Comparison of ENCODE assay signal across 23 cellular contexts in genomic region chr22:38074181-38075104, GRCh38. TPM values are rescaled to one million over a fixed set of nuclear protein-coding genes. Genes with fewer than 3 reads are reported as not detected.
DNase-seq lines count a peak whose midpoint lies in the region; ATAC-seq, FAIRE-seq and TF ChIP-seq lines count a peak whose summit lies in the region.
"Had no signal": no experiment of that assay in that cellular context is flagged by ENCODE, and none has a peak within 500 bp of the region (broad histone marks: within the 10 kb centered on the region; RNA-seq: fewer than 3 reads in every experiment).

No MANE protein-coding gene starts in this region.

- 0 out of 22 replicates have a peak, but pooled peaks cover 0 to 10% (median 0%) of the 10 kb centered on the region in 11 experiments for H4K20me1 ChIP-seq in BLaER1 treated with 17β-estradiol and CSF1 and Interleukin-3, amounts not matched to agents 10 nM and 100 nM
- H4K20me1 ChIP-seq in K562 (replicated peaks; ENCODE audit: control insufficient read depth, insufficient read depth, low read length) = no peaks in the 10 kb centered on the region
- no peaks in the 10 kb centered on the region for H4K20me1 ChIP-seq in osteoblast (ENCODE audit: insufficient read depth, low read length)

- H3K4me1 Mint-ChIP-seq in stimulated activated naive CD8-positive, alpha-beta T cell treated with anti-CD3 and anti-CD28 coated beads, Interleukin-15, amount 100 ng/mL, for 72 hours = no peaks in the 10 kb centered on the region
- H3K4me1 Mint-ChIP-seq: T-helper 17 cell had no signal

- no peak for TF ChIP-seq EP300 in K562 (IDR thresholded peaks at IDR 0.05; ENCODE audit: low read length)

- POLR2A ChIA-PET in K562 (lab: Yijun Ruan, JAX) = interaction anchor here (0.6 kb wide), 1 partner anchor 40 kb away, joined by 3 read pairs; no protein-coding TSS in a partner anchor

- intact Hi-C loops in K562 (cut with micrococcal nuclease) = no loop called here
- intact Hi-C loops in left colon (cut with DNase I, micrococcal nuclease) = no loop called here

- DNase-seq in K562 (ENCODE audit: extremely low read depth in 1 of 4, low spot score in 3 of 4) (no peak), cardiac muscle cell (ENCODE audit: low read depth in 1 of 2, low spot score in 1 of 2) (peak in 1 of 2 donors; percentile 60), osteoblast (ENCODE audit: insufficient read length, low spot score, missing footprints) (peak; percentile 86), left colon (no peak), Peyer's patch (no peak)
- DNase-seq in stimulated activated naive CD8-positive, alpha-beta T cell treated with anti-CD3 and anti-CD28 coated beads, Interleukin-15, amount 100 ng/mL, for 72 hours = no peak
- DNase-seq: AML-193; DMS79; gastrocnemius medialis; NCI-H1105 treated with DMSO at 0.1 percent for 48 hours; NCI-H510A; stimulated activated CD8-positive, alpha-beta memory T cell treated with anti-CD3 and anti-CD28 coated beads, Interleukin-4, amount 100 ng/mL, for 48 hours; T-helper 17 cell had no signal

- BruUV-seq in K562 (replicated peaks; lab: Mats Ljungman, UMichigan) = no TSS peak

- H3K4me3 ChIP-seq in BLaER1 treated with 17β-estradiol and CSF1 and Interleukin-3, amounts not matched to agents 10 nM and 100 nM = no peak overlapping the region
- H3K4me3 ChIP-seq in K562 = no peak overlapping the region
- no peak overlapping the region for H3K4me3 ChIP-seq in cardiac muscle cell
- no peak overlapping the region for H3K4me3 ChIP-seq in osteoblast (ENCODE audit: insufficient read depth, low read length)
- no peak overlapping the region for H3K4me3 ChIP-seq in Peyer's patch
- H3K4me3 ChIP-seq: gastrocnemius medialis, HAP-1, vagina had no signal

- H3K9me3 ChIP-seq in BLaER1 treated with 17β-estradiol and CSF1 and Interleukin-3, amounts not matched to agents 10 nM and 100 nM (replicated peaks in 1 of 11) = no peaks in the 10 kb centered on the region
- H3K9me3 ChIP-seq in K562 (replicated peaks; ENCODE audit: control insufficient read depth, insufficient read depth, low read depth, low read length) = no peaks in the 10 kb centered on the region
- no peaks in the 10 kb centered on the region for H3K9me3 ChIP-seq in cardiac muscle cell (ENCODE audit: low read depth)
- no peaks in the 10 kb centered on the region for H3K9me3 ChIP-seq in osteoblast (ENCODE audit: low read depth, low read length)
- H3K9me3 ChIP-seq in Peyer's patch = no peaks in the 10 kb centered on the region
- H3K9me3 ChIP-seq: gastrocnemius medialis, HAP-1, vagina had no signal

- no peak for TF ChIP-seq RAD21 in K562 (CRISPR knock-in tag; conservative IDR thresholded peaks at IDR 0.05 in 1 of 2, IDR thresholded peaks at IDR 0.05 in 1 of 2)

- TF ChIP-seq POLR2A in K562 (conservative IDR thresholded peaks at IDR 0.05) = no peak
- TF ChIP-seq POLR2A in Peyer's patch (IDR thresholded peaks at IDR 0.05) = no peak

- H3K4me3 Mint-ChIP-seq in stimulated activated naive CD8-positive, alpha-beta T cell treated with anti-CD3 and anti-CD28 coated beads, Interleukin-15, amount 100 ng/mL, for 72 hours = no peak overlapping the region
- H3K4me3 Mint-ChIP-seq: T-helper 17 cell had no signal

- H3K9me1 ChIP-seq in K562 (ENCODE audit: control insufficient read depth, insufficient read depth, low read length) = no peaks in the 10 kb centered on the region

- peaks cover 3 to 15% (median 5%) of the 10 kb centered on the region in 11 experiments; a peak in 20 of 22 replicates for H3K27me3 ChIP-seq in BLaER1 treated with 17β-estradiol and CSF1 and Interleukin-3, amounts not matched to agents 10 nM and 100 nM
- H3K27me3 ChIP-seq in K562 (ENCODE audit: control insufficient read depth in 2 of 2, insufficient read depth in 2 of 2, low read length in 2 of 2) = no peaks in the 10 kb centered on the region
- H3K27me3 ChIP-seq in cardiac muscle cell = no peaks in the 10 kb centered on the region
- H3K27me3 ChIP-seq in osteoblast (ENCODE audit: insufficient read depth, low read length) = no peaks in the 10 kb centered on the region
- no peaks in the 10 kb centered on the region for H3K27me3 ChIP-seq in Peyer's patch
- H3K27me3 ChIP-seq: gastrocnemius medialis, vagina had no signal

- CTCF ChIA-PET in K562 (lab: Yijun Ruan, JAX; ENCODE audit: low intra/inter-chr PET ratio) = interaction anchor here (0.6 kb wide), 1 partner anchor 224 kb away, joined by 3 read pairs; no protein-coding TSS in a partner anchor

- peak overlapping the region in 1 of 2 donors; percentile 46 for H3K27ac Mint-ChIP-seq in stimulated activated naive CD8-positive, alpha-beta T cell treated with anti-CD3 and anti-CD28 coated beads, Interleukin-15, amount 100 ng/mL, for 72 hours
- H3K27ac Mint-ChIP-seq: T-helper 17 cell had no signal

- FAIRE-seq in K562 (lab: Jason Lieb, UNC) = no peak
- FAIRE-seq: colon, GM12892, HTR-8/SVneo had no signal

- TF ChIP-seq CTCF in K562 (IDR thresholded peaks at IDR 0.05 in 2 of 3, conservative IDR thresholded peaks at IDR 0.05 in 1 of 3; ENCODE audit: insufficient read depth in 2 of 3, low read depth in 1 of 3, low read length in 3 of 3) = no peak
- peak; percentile 67 for TF ChIP-seq CTCF in cardiac muscle cell (IDR thresholded peaks at IDR 0.05; ENCODE audit: low read depth, low read length)
- no peak for TF ChIP-seq CTCF in osteoblast (IDR thresholded peaks at IDR 0.05; ENCODE audit: extremely low read depth, low read depth, low read length)
- no peak for TF ChIP-seq CTCF in Peyer's patch (IDR thresholded peaks at IDR 0.05)

- no peak overlapping the region for H3K27ac ChIP-seq in BLaER1 treated with 17β-estradiol and CSF1 and Interleukin-3, amounts not matched to agents 10 nM and 100 nM
- no peak overlapping the region for H3K27ac ChIP-seq in K562 (ENCODE audit: extremely low read depth, low read depth, low read length)
- H3K27ac ChIP-seq in cardiac muscle cell = no peak overlapping the region
- no peak overlapping the region for H3K27ac ChIP-seq in osteoblast (ENCODE audit: low read depth, low read length)
- H3K27ac ChIP-seq in Peyer's patch = no peak overlapping the region
- H3K27ac ChIP-seq: gastrocnemius medialis, parathyroid adenoma, vagina had no signal

- in situ Hi-C loops in K562 (cut with MboI) = loop anchor here (25.0 kb wide), 2 partner anchors 513 to 938 kb away; partner anchors contain the start of genes APOBEC3C and APOBEC3D

- H3K4me1 ChIP-seq in BLaER1 treated with 17β-estradiol and CSF1 and Interleukin-3, amounts not matched to agents 10 nM and 100 nM = peaks cover 14 to 99% (median 80%) of the 10 kb centered on the region in 10 experiments
- H3K4me1 ChIP-seq in K562 (replicated peaks in 1 of 2; ENCODE audit: control insufficient read depth in 2 of 2, insufficient read depth in 2 of 2, low read length in 2 of 2) (peaks cover 0 to 27% of the 10 kb centered on the region in 2 experiments; a peak in 2 of 5 replicates), cardiac muscle cell (ENCODE audit: low read depth) (peaks cover 20% of the 10 kb centered on the region), osteoblast (ENCODE audit: insufficient read depth, low read length) (no peaks in the 10 kb centered on the region), Peyer's patch (no peaks in the 10 kb centered on the region)
- H3K4me1 ChIP-seq: HAP-1, parathyroid adenoma, vagina had no signal

- peak overlapping the region in 6 of 11 experiments; percentile 20 to 100 (median 45); a peak in 9 of 22 replicates for H3K4me2 ChIP-seq in BLaER1 treated with 17β-estradiol and CSF1 and Interleukin-3, amounts not matched to agents 10 nM and 100 nM
- no peak overlapping the region for H3K4me2 ChIP-seq in K562 (ENCODE audit: insufficient read depth, low read length)
- no peak overlapping the region for H3K4me2 ChIP-seq in osteoblast (ENCODE audit: insufficient read depth, low read length)

- H3K79me2 ChIP-seq in K562 (ENCODE audit: control insufficient read depth, insufficient read depth, low read length) = no peaks in the 10 kb centered on the region
- H3K79me2 ChIP-seq in osteoblast (ENCODE audit: insufficient read depth, low read length) = no peaks in the 10 kb centered on the region
- H3K79me2 ChIP-seq: parathyroid adenoma had no signal

- no peaks in the 10 kb centered on the region for H3K9me3 Mint-ChIP-seq in stimulated activated naive CD8-positive, alpha-beta T cell treated with anti-CD3 and anti-CD28 coated beads, Interleukin-15, amount 100 ng/mL, for 72 hours

- H3K27me3 Mint-ChIP-seq in stimulated activated naive CD8-positive, alpha-beta T cell treated with anti-CD3 and anti-CD28 coated beads, Interleukin-15, amount 100 ng/mL, for 72 hours = peaks cover 3% of the 10 kb centered on the region

- H3K36me3 ChIP-seq in BLaER1 treated with 17β-estradiol and CSF1 and Interleukin-3, amounts not matched to agents 10 nM and 100 nM = no peaks in the 10 kb centered on the region; a peak in 1 of 22 replicates
- no peaks in the 10 kb centered on the region for H3K36me3 ChIP-seq in K562 (ENCODE audit: control insufficient read depth, insufficient read depth, low read length)
- H3K36me3 ChIP-seq in cardiac muscle cell = peaks cover 15% of the 10 kb centered on the region
- H3K36me3 ChIP-seq in osteoblast (ENCODE audit: insufficient read depth, low read length) = peaks cover 20% of the 10 kb centered on the region
- peaks cover 0 to 52% (median 0%) of the 10 kb centered on the region in 3 donors for H3K36me3 ChIP-seq in Peyer's patch

- ATAC-seq in K562 (no peak), GM21576 (IDR thresholded peaks at IDR 0.05; ENCODE audit: unreplicated experiment) (no peak), left colon (no peak)
- no peak for ATAC-seq in stimulated activated naive CD8-positive, alpha-beta T cell treated with anti-CD3 and anti-CD28 coated beads, Interleukin-15, amount 100 ng/mL, for 72 hours
- ATAC-seq: gastrocnemius medialis, T-helper 17 cell had no signal

- H3K9ac ChIP-seq in BLaER1 treated with 17β-estradiol and CSF1 and Interleukin-3, amounts not matched to agents 10 nM and 100 nM = 0 out of 22 replicates have a peak overlapping the region, but pooled peaks of 1 of the 11 experiments have one; percentile 3
- H3K9ac ChIP-seq in K562 (ENCODE audit: insufficient read depth in 1 of 2, low read depth in 2 of 2, low read length in 2 of 2) = peak overlapping the region in 1 of 2 experiments; percentile 17; a peak in 1 of 4 replicates
- H3K9ac ChIP-seq: parathyroid adenoma had no signal

- WGBS in K562 (ENCODE audit: insufficient coverage, low coverage, missing lambda C conversion rate) = 74% methylated on average over 21 of the region's 47 CpGs

- H2AFZ ChIP-seq in K562 (ENCODE audit: low read depth, low read length) = no peak overlapping the region
- no peak overlapping the region for H2AFZ ChIP-seq in osteoblast (ENCODE audit: low read length)
- H2AFZ ChIP-seq: parathyroid adenoma had no signal

RNA-seq across cellular contexts. Expression of gene SLC16A8, which starts 9.5 kb away (rescaled TPM):
- not detected in 2 replicates for total RNA-seq in K562 (2011; cell fraction: chromatin; rRNA removed; ENCODE audit: low replicate concordance)
- not detected in 2 replicates for total RNA-seq in K562 (2011; cell fraction: nucleolus; rRNA removed)
- total RNA-seq in K562 (2011; cell fraction: nucleoplasm; rRNA removed) = not detected in 2 replicates
- total RNA-seq in K562 (2014; rRNA removed) = not detected in 2 replicates
- total RNA-seq in K562 (2014; rRNA removed; fragmentation: Illumina TruSeq; extraction: Trizol) = not detected in 2 replicates
- not detected in 2 replicates for total RNA-seq in K562 (2015; rRNA removed; fragmentation: Illumina TruSeq; extraction: Trizol)
- not detected in 2 replicates for total RNA-seq in K562 (2021)
- not detected in 2 replicates for polyA plus RNA-seq in K562 (2011; rRNA removed)
- polyA plus RNA-seq in K562 (2011; cell fraction: cytosol; rRNA removed) = not detected in 2 replicates
- polyA plus RNA-seq in K562 (2011; cell fraction: nucleus; rRNA removed) = not detected in 2 replicates
- polyA plus RNA-seq in K562 (2012) = 0.28 TPM in 1 of 2 replicates, not detected in the other
- polyA plus RNA-seq in K562 (2014; fragmentation: Illumina TruSeq; extraction: Trizol) = not detected in 2 replicates
- polyA plus RNA-seq in K562 (2014; fragmentation: Nextera tagmentation; extraction: Ambion mirVana) = not detected
- polyA plus RNA-seq in K562 (2014; rRNA removed) = not detected in 2 replicates
- polyA minus RNA-seq in K562 (2011; rRNA and poly(A)+ RNA removed) = not detected in 2 replicates
- polyA minus RNA-seq in K562 (2011; cell fraction: cytosol; rRNA and poly(A)+ RNA removed) = not detected in 2 replicates
- polyA minus RNA-seq in K562 (2011; cell fraction: nucleus; rRNA and poly(A)+ RNA removed) = not detected in 2 replicates
- 0.60 and 1.0 TPM in 2 replicates for total RNA-seq in cardiac muscle cell
- 1.7 and 3.7 TPM in 2 replicates for polyA plus RNA-seq in cardiac muscle cell
- total RNA-seq in osteoblast = not detected in 2 replicates
- not detected for total RNA-seq in left colon
- not detected for total RNA-seq in Peyer's patch
- total RNA-seq: liver, RPMI7951, T-helper 17 cell had no signal

RNA-seq across cellular contexts. Expression of gene PICK1, which starts 17.2 kb away (rescaled TPM):
- total RNA-seq in K562 (2011; cell fraction: chromatin; rRNA removed; ENCODE audit: low replicate concordance) = 25.6 and 73.9 TPM in 2 replicates
- total RNA-seq in K562 (2011; cell fraction: nucleolus; rRNA removed) = 35.9 and 41.6 TPM in 2 replicates
- total RNA-seq in K562 (2011; cell fraction: nucleoplasm; rRNA removed) = 31.1 and 41.3 TPM in 2 replicates
- total RNA-seq in K562 (2014; rRNA removed) = 8.6 and 11.3 TPM in 2 replicates
- total RNA-seq in K562 (2014; rRNA removed; fragmentation: Illumina TruSeq; extraction: Trizol) = 4.3 and 5.2 TPM in 2 replicates
- total RNA-seq in K562 (2015; rRNA removed; fragmentation: Illumina TruSeq; extraction: Trizol) = 6.5 and 6.7 TPM in 2 replicates
- total RNA-seq in K562 (2021) = 7.1 and 9.2 TPM in 2 replicates
- 9.6 and 14.5 TPM in 2 replicates for polyA plus RNA-seq in K562 (2011; rRNA removed)
- 12.0 and 13.0 TPM in 2 replicates for polyA plus RNA-seq in K562 (2011; cell fraction: cytosol; rRNA removed)
- 67.4 and 81.6 TPM in 2 replicates for polyA plus RNA-seq in K562 (2011; cell fraction: nucleus; rRNA removed)
- polyA plus RNA-seq in K562 (2012) = 5.6 and 8.2 TPM in 2 replicates
- 7.1 and 7.9 TPM in 2 replicates for polyA plus RNA-seq in K562 (2014; fragmentation: Illumina TruSeq; extraction: Trizol)
- polyA plus RNA-seq in K562 (2014; fragmentation: Nextera tagmentation; extraction: Ambion mirVana) = under 1 TPM in 1 of 2 experiments, not detected in 1; 0.06 TPM
- polyA plus RNA-seq in K562 (2014; rRNA removed) = 9.4 and 11.0 TPM in 2 replicates
- 9.6 and 18.1 TPM in 2 replicates for polyA minus RNA-seq in K562 (2011; rRNA and poly(A)+ RNA removed)
- 5.7 and 8.4 TPM in 2 replicates for polyA minus RNA-seq in K562 (2011; cell fraction: cytosol; rRNA and poly(A)+ RNA removed)
- 11.6 and 12.2 TPM in 2 replicates for polyA minus RNA-seq in K562 (2011; cell fraction: nucleus; rRNA and poly(A)+ RNA removed)
- 57.8 and 62.4 TPM in 2 replicates for total RNA-seq in cardiac muscle cell
- 51.7 and 60.4 TPM in 2 replicates for polyA plus RNA-seq in cardiac muscle cell
- total RNA-seq in osteoblast = 14.4 and 15.6 TPM in 2 replicates
- total RNA-seq in left colon = 10 to 100 TPM; 34.3 to 40.4 TPM
- total RNA-seq in Peyer's patch = 10 to 100 TPM; 40.8 to 51.7 (median 46.4) TPM

RNA-seq across cellular contexts. Expression of gene BAIAP2L2, which starts 36.0 kb away (rescaled TPM):
- 0.19 and 0.25 TPM in 2 replicates for total RNA-seq in K562 (2011; cell fraction: chromatin; rRNA removed; ENCODE audit: low replicate concordance)
- 0.26 and 0.33 TPM in 2 replicates for total RNA-seq in K562 (2011; cell fraction: nucleolus; rRNA removed)
- total RNA-seq in K562 (2011; cell fraction: nucleoplasm; rRNA removed) = 0.37 TPM in 1 of 2 replicates, not detected in the other
- total RNA-seq in K562 (2014; rRNA removed) = not detected in 2 replicates
- total RNA-seq in K562 (2014; rRNA removed; fragmentation: Illumina TruSeq; extraction: Trizol) = not detected in 2 replicates
- not detected in 2 replicates for total RNA-seq in K562 (2015; rRNA removed; fragmentation: Illumina TruSeq; extraction: Trizol)
- 0.13 and 0.22 TPM in 2 replicates for total RNA-seq in K562 (2021)
- polyA plus RNA-seq in K562 (2011; rRNA removed) = 0.07 and 0.09 TPM in 2 replicates
- polyA plus RNA-seq in K562 (2011; cell fraction: cytosol; rRNA removed) = 0.06 and 0.22 TPM in 2 replicates
- 0.37 and 1.1 TPM in 2 replicates for polyA plus RNA-seq in K562 (2011; cell fraction: nucleus; rRNA removed)
- 0.23 and 0.72 TPM in 2 replicates for polyA plus RNA-seq in K562 (2012)
- polyA plus RNA-seq in K562 (2014; fragmentation: Illumina TruSeq; extraction: Trizol) = 0.07 TPM in 1 of 2 replicates, not detected in the other
- under 1 TPM in 1 of 2 experiments, not detected in 1; 0.04 TPM for polyA plus RNA-seq in K562 (2014; fragmentation: Nextera tagmentation; extraction: Ambion mirVana)
- 0.11 and 0.86 TPM in 2 replicates for polyA plus RNA-seq in K562 (2014; rRNA removed)
- 0.11 TPM in 1 of 2 replicates, not detected in the other for polyA minus RNA-seq in K562 (2011; rRNA and poly(A)+ RNA removed)
- not detected in 2 replicates for polyA minus RNA-seq in K562 (2011; cell fraction: cytosol; rRNA and poly(A)+ RNA removed)
- 0.22 TPM in 1 of 2 replicates, not detected in the other for polyA minus RNA-seq in K562 (2011; cell fraction: nucleus; rRNA and poly(A)+ RNA removed)
- 2.3 and 2.8 TPM in 2 replicates for total RNA-seq in cardiac muscle cell
- polyA plus RNA-seq in cardiac muscle cell = 1.2 and 1.3 TPM in 2 replicates
- 0.88 and 1.1 TPM in 2 replicates for total RNA-seq in osteoblast
- 10 to 100 TPM; 61.2 to 84.6 TPM for total RNA-seq in left colon
- total RNA-seq in Peyer's patch = 100 to 1,000 TPM in 3 of 4 donors, 10 to 100 TPM in 1; 83.3 to 421 (median 306) TPM
- total RNA-seq: vagina had no signal

Comparison
In these comparisons a context has a peak if more than half of its experiments do, and no peak if none do; other contexts are left out.
1. H3K4me2 ChIP-seq: peak in BLaER1 treated with 17β-estradiol and CSF1 and Interleukin-3, amounts not matched to agents 10 nM and 100 nM (6 of 11); none in K562 (single experiment) and osteoblast (single experiment).
2. RNA of gene BAIAP2L2, which starts 36.0 kb away (total RNA-seq): 83.3 to 421 TPM in Peyer's patch and 61.2 to 84.6 TPM in left colon; 2.3 to 2.8 TPM in cardiac muscle cell, 0.88 to 1.1 TPM in osteoblast and 0.13 to 0.37 TPM in K562; every median in the first group is over 10 times any median in the second.